26 cellular contexts compared by ENCODE assay signal in the genomic region with DNA sequence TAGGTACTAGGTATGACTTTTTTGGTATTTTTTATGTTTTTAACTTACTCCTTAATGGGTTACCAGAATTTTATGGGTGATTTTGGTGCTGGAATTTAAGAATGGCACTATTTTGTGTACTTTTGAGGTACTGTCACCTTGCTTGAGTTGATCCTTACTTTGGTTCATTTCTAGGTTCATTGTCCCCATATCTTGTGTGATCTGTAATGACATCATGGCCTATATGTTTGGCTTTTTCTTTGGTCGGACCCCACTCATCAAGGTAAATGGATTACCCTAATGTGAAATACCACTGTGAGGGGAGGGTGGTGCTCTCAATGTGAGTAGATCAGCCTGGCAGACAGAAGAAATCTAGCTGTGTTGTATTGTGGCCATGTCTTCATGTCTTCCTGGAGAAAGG. TPM values are rescaled to one million over a fixed set of nuclear protein-coding genes. Genes with fewer than 3 reads are reported as not detected.
A peak's percentile ranks its signal among the peaks of the same experiment; 100 is the strongest.
DNase-seq lines count a peak whose midpoint lies in the region; ATAC-seq, FAIRE-seq and TF ChIP-seq lines count a peak whose summit lies in the region.
"Had no signal": no experiment of that assay in that cellular context is flagged by ENCODE, and none has a peak within 500 bp of the region (broad histone marks: within the 10 kb centered on the region; RNA-seq: fewer than 3 reads in every experiment).

No MANE protein-coding gene starts in this region.

- no peak for ATAC-seq in activated T-cell treated with anti-CD3 and anti-CD28 coated beads, Interleukin-2, amount 50 U/mL, for 72 hours (replicated peaks in 1 of 2)
- ATAC-seq in A549, result no peak
- no peak for ATAC-seq in HG02852 (IDR thresholded peaks at IDR 0.05; ENCODE audit: unreplicated experiment)
- no peak for ATAC-seq in mucosa of descending colon
- ATAC-seq: PC-3, Right ventricle myocardium inferior had no signal

- no peak overlapping the region for H3K4me3 ChIP-seq in A549
- no peak overlapping the region for H3K4me3 ChIP-seq in HEK293 (ENCODE audit: low read depth, low read length)
- H3K4me3 ChIP-seq in ascending aorta, result no peak overlapping the region
- no peak overlapping the region for H3K4me3 ChIP-seq in mucosa of descending colon
- H3K4me3 ChIP-seq: BLaER1, MG63, SJCRH30 had no signal

- no peaks in the 10 kb centered on the region for H3K27me3 Mint-ChIP-seq in activated T-cell treated with anti-CD3 and anti-CD28 coated beads, Interleukin-2, amount 50 U/mL, for 72 hours (ENCODE audit: low read depth)
- H3K27me3 Mint-ChIP-seq: CD4-positive, CD25-positive, alpha-beta regulatory T cell had no signal

- peaks cover 5% of the 10 kb centered on the region for H3K4me1 Mint-ChIP-seq in activated T-cell treated with anti-CD3 and anti-CD28 coated beads, Interleukin-2, amount 50 U/mL, for 72 hours (ENCODE audit: low read depth)
- H3K4me1 Mint-ChIP-seq: CD4-positive, CD25-positive, alpha-beta regulatory T cell had no signal

- H3K4me3 Mint-ChIP-seq in activated T-cell treated with anti-CD3 and anti-CD28 coated beads, Interleukin-2, amount 50 U/mL, for 72 hours, result no peak overlapping the region
- H3K4me3 Mint-ChIP-seq: CD4-positive, CD25-positive, alpha-beta regulatory T cell had no signal

- H3K27ac ChIP-seq in A549, result no peak overlapping the region
- no peak overlapping the region for H3K27ac ChIP-seq in HEK293 (ENCODE audit: extremely low read depth, low read depth, low read length)
- H3K27ac ChIP-seq in ascending aorta, result peak overlapping the region; percentile 17 to 81
- H3K27ac ChIP-seq: BLaER1, SJCRH30 had no signal

- 92% methylated on average over 1 of the region's 1 CpG for WGBS in A549 (ENCODE audit: missing lambda C conversion rate)

- intact Hi-C loops in ascending aorta (cut with DNase I), result no loop called here
- intact Hi-C loops in mucosa of descending colon (cut with DNase I, micrococcal nuclease), result no loop called here

- H3K27me3 ChIP-seq in ascending aorta, result no peaks in the 10 kb centered on the region
- H3K27me3 ChIP-seq: BLaER1, MG63, SJCRH30 had no signal

- DNase-seq in activated T-cell treated with anti-CD3 and anti-CD28 coated beads, Interleukin-2, amount 50 U/mL, for 72 hours, result no peak
- no peak for DNase-seq in activated T-cell treated with anti-CD3 and anti-CD28 coated beads for 4 hours
- no peak for DNase-seq in A549 (ENCODE audit: low read depth in 1 of 2, low spot score in 1 of 2)
- DNase-seq in ascending aorta (ENCODE audit: low spot score in 2 of 2), result no peak
- DNase-seq in putamen (ENCODE audit: low spot score), result no peak
- DNase-seq in mucosa of descending colon, result no peak
- DNase-seq: CD4-positive, CD25-positive, alpha-beta regulatory T cell; COR-L47; DMS53; KG1; MG63; NCI-H1105 treated with DMSO at 0.1 percent for 48 hours; NCI-H146; NCI-H2029; NCI-H446 treated with DMSO at 0.1 percent for 48 hours; NCI-H526; NCI-H82; NK-92 treated with Interleukin-12 subunit alpha and Interleukin-12 subunit beta, amount 100 ng/mL, for 24 hours; PC-3; SJCRH30 had no signal

- H3K4me2 ChIP-seq in A549, result no peak overlapping the region
- H3K4me2 ChIP-seq: BLaER1 had no signal

- no peak for TF ChIP-seq RAD21 in A549 (conservative IDR thresholded peaks at IDR 0.05 in 1 of 2, IDR thresholded peaks at IDR 0.05 in 1 of 2)

- TF ChIP-seq CTCF in A549 (IDR thresholded peaks at IDR 0.05) (no peak), HEK293 (tag by site-specific recombination; IDR thresholded peaks at IDR 0.05) (no peak), ascending aorta (IDR thresholded peaks at IDR 0.05) (no peak), mucosa of descending colon (IDR thresholded peaks at IDR 0.05) (no peak)

- no peak for TF ChIP-seq EP300 in A549 (IDR thresholded peaks at IDR 0.05)

- CTCF ChIA-PET in A549 (lab: Yijun Ruan, JAX), result interaction anchor here (1.1 to 6.0 kb wide), 6 partner anchors 8 to 58 kb away, joined by 3 to 56 read pairs (median 5); a partner anchor contains a TSS
- CTCF ChIA-PET in HEK293 (lab: Yijun Ruan, JAX), result interaction anchor here (0.5 to 2.0 kb wide), 4 partner anchors 38 to 1001 kb away, joined by 3 to 17 read pairs (median 6); a partner anchor contains a TSS

- POLR2A ChIA-PET in A549 (lab: Yijun Ruan, JAX) (interaction anchor here (0.6 kb wide), 1 partner anchor 54 kb away, joined by 4 read pairs; no protein-coding TSS in a partner anchor), HEK293 (lab: Yijun Ruan, JAX) (no interaction called here)

- no peak for TF ChIP-seq POLR2A in A549 (IDR thresholded peaks at IDR 0.05; ENCODE audit: low read length)

- FAIRE-seq in A549 (lab: Jason Lieb, UNC), result peak; percentile 77
- FAIRE-seq: GM18507, HTR-8/SVneo had no signal

- H3K4me1 ChIP-seq in A549, result 0 out of 3 replicates have a peak, but pooled peaks cover 10% of the 10 kb centered on the region
- H3K4me1 ChIP-seq in HEK293 (ENCODE audit: control insufficient read depth, insufficient read depth, low read length), result no peaks in the 10 kb centered on the region
- peaks cover 11 to 28% of the 10 kb centered on the region in 2 donors for H3K4me1 ChIP-seq in ascending aorta
- H3K4me1 ChIP-seq in mucosa of descending colon (ENCODE audit: low read depth), result peaks cover 7% of the 10 kb centered on the region
- H3K4me1 ChIP-seq: SJCRH30 had no signal

- H3K36me3 ChIP-seq in HEK293 (ENCODE audit: control insufficient read depth in 2 of 2, insufficient read depth in 1 of 2, low read length in 2 of 2) (peaks cover 34 to 76% of the 10 kb centered on the region in 2 experiments), ascending aorta (peaks cover 58 to 69% of the 10 kb centered on the region in 2 donors), mucosa of descending colon (ENCODE audit: low read depth) (no peaks in the 10 kb centered on the region)

- H3K27ac Mint-ChIP-seq in activated T-cell treated with anti-CD3 and anti-CD28 coated beads, Interleukin-2, amount 50 U/mL, for 72 hours, result peak overlapping the region; percentile 64

- no peaks in the 10 kb centered on the region for H3K9me3 Mint-ChIP-seq in activated T-cell treated with anti-CD3 and anti-CD28 coated beads, Interleukin-2, amount 50 U/mL, for 72 hours
- H3K9me3 Mint-ChIP-seq: CD4-positive, CD25-positive, alpha-beta regulatory T cell had no signal

- H3K9me3 ChIP-seq in A549, result no peaks in the 10 kb centered on the region
- no peaks in the 10 kb centered on the region for H3K9me3 ChIP-seq in HEK293 (ENCODE audit: control insufficient read depth, insufficient read depth, low read depth, low read length)
- H3K9me3 ChIP-seq in ascending aorta, result no peaks in the 10 kb centered on the region
- no peaks in the 10 kb centered on the region for H3K9me3 ChIP-seq in mucosa of descending colon
- H3K9me3 ChIP-seq: BLaER1, MG63, SJCRH30 had no signal

- H3K36me3 Mint-ChIP-seq in activated T-cell treated with anti-CD3 and anti-CD28 coated beads, Interleukin-2, amount 50 U/mL, for 72 hours (ENCODE audit: insufficient read depth in 2 of 2), result peaks cover 0 to 2% of the 10 kb centered on the region in 2 donors

TF ChIP-seq in A549, 52 proteins besides CTCF, POLR2A, EP300 and RAD21 (continues in another document):
- TF ChIP-seq JUN (IDR thresholded peaks at IDR 0.05) (no peak), ZC3H11A (IDR thresholded peaks at IDR 0.05) (no peak), ESRRA (IDR thresholded peaks at IDR 0.05; ENCODE audit: borderline replicate concordance, low read length) (no peak), HOXB5 (CRISPR knock-in tag; IDR thresholded peaks at IDR 0.05) (no peak), MAZ (IDR thresholded peaks at IDR 0.05; ENCODE audit: borderline replicate concordance, low read depth, low read length) (no peak), FOXS1 (CRISPR knock-in tag; IDR thresholded peaks at IDR 0.05) (no peak), POLR2AphosphoS2 (conservative IDR thresholded peaks at IDR 0.05; ENCODE audit: low read length) (no peak)
- TF ChIP-seq, protein P1, sequence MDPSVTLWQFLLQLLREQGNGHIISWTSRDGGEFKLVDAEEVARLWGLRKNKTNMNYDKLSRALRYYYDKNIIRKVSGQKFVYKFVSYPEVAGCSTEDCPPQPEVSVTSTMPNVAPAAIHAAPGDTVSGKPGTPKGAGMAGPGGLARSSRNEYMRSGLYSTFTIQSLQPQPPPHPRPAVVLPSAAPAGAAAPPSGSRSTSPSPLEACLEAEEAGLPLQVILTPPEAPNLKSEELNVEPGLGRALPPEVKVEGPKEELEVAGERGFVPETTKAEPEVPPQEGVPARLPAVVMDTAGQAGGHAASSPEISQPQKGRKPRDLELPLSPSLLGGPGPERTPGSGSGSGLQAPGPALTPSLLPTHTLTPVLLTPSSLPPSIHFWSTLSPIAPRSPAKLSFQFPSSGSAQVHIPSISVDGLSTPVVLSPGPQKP (IDR thresholded peaks at IDR 0.05; ENCODE audit: low read depth, low read length), result no peak

RNA-seq across cellular contexts. Expression of a gene that starts 57.9 kb away (rescaled TPM):
- 10 to 100 TPM; 62.0 to 67.2 TPM for total RNA-seq in activated T-cell treated with anti-CD3 and anti-CD28 coated beads, Interleukin-2, amount 50 U/mL, for 72 hours
- polyA plus RNA-seq in A549 (2011; rRNA removed) (106 and 128 TPM in 2 replicates), A549 (2017; fragmentation: RNase III; extraction: RNeasy Plus Mini Kit Qiagen cat#74134 plus additional on column Dnase treatment) (34.0 to 44.0 TPM (median 37.4 TPM) in 3 replicates)
- polyA plus RNA-seq in A549 (2012; cell fraction: cytosol; rRNA removed), result 26.2 and 34.1 TPM in 2 replicates
- 13.9 and 27.4 TPM in 2 replicates for polyA plus RNA-seq in A549 (2012; cell fraction: nucleus; rRNA removed)
- 100 TPM in 2 replicates for polyA minus RNA-seq in A549 (2011; rRNA and poly(A)+ RNA removed)
- total RNA-seq in ascending aorta (41.4 TPM), mucosa of descending colon (10 to 100 TPM; 37.9 to 59.5 (median 39.6) TPM)

Comparison
In these comparisons a context has a peak if more than half of its experiments do, and no peak if none do; other contexts are left out.
1. H3K27ac ChIP-seq: peak in ascending aorta (2 of 2); none in A549 (0 of 2) and HEK293 (single experiment).